1 cellular context compared by ENCODE assay signal in the genomic region with DNA sequence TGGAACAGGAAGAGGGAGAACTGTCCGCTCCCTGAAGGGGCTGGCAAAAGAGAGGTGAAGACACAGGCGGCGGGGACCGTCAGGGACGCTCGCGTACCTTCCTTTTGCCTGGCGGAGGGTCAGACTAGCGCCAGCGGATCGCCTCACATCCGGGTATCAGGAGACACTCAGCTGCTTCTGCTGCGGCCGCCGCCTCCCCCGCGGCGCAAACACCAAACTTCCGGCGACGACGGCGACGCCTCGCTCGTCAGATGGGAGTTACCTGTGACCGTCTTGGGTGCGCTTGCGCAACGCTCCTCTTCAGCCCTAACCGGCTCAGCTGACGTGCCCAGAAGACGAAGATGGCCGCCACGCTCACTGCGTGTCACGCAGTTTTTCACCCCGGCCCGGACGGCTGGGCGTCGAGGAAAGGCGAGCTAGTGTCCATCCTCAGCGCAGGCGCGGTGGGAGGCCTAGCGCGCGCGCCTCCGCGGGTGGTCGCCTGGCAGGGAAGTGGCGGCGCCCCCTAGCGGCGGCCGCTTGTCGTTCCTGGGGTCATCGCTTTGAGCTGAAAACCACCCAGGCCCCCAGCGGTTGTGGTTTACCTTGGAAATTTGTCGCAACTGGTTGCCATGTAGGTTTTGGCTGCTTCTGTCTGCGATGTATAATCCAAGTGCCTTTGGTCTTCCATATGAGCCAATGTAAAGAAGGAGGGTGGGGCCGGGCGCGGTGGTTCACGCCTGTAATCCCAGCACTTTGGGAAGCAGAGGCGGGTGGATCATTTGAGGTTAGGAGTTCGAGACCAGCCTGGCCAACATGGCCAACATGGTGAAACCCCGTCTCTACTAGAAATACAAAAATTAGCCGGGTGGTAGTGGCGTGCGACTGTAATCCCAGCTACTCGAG.
A peak's percentile ranks its signal among the peaks of the same experiment; 100 is the strongest.
TF ChIP-seq lines count a peak whose summit lies in the region.

Gene ESCO1, minus strand, starts transcription at position 179 of the 885 bp plus-strand sequence. CDS start 25,861 bp downstream, outside the sequence.

TF ChIP-seq in IMR-90, 13 proteins besides CTCF, POLR2A, EP300 and RAD21:
- TF ChIP-seq CEBPB (IDR thresholded peaks at IDR 0.05; ENCODE audit: low read depth, low read length) (peak; percentile 100), MAZ (IDR thresholded peaks at IDR 0.05; ENCODE audit: borderline replicate concordance, low read depth, low read length) (peak; percentile 55; the same call in 1 of the 2 replicates), NFE2L2 (IDR thresholded peaks at IDR 0.05; ENCODE audit: low read depth, low read length) (no peak), FOS (IDR thresholded peaks at IDR 0.05; ENCODE audit: low read depth, low read length) (no peak), MAFK (IDR thresholded peaks at IDR 0.05; ENCODE audit: low read depth, low read length) (no peak; the same call in 1 of the 2 replicates), SMC3 (IDR thresholded peaks at IDR 0.05; ENCODE audit: low read depth, low read length) (peak; percentile 41; the same call in 1 of the 2 replicates), BHLHE40 (IDR thresholded peaks at IDR 0.05; ENCODE audit: low read depth, low read length) (no peak; the same call in 1 of the 2 replicates), MXI1 (IDR thresholded peaks at IDR 0.05; ENCODE audit: borderline replicate concordance, low read depth, low read length) (no peak), RFX5 (IDR thresholded peaks at IDR 0.05; ENCODE audit: low read depth, low read length) (peak; percentile 92), RCOR1 (IDR thresholded peaks at IDR 0.05; ENCODE audit: insufficient replicate concordance, low read length) (no peak), CHD1 (IDR thresholded peaks at IDR 0.05; ENCODE audit: low read depth, low read length) (no peak)
- TF ChIP-seq, protein P1, sequence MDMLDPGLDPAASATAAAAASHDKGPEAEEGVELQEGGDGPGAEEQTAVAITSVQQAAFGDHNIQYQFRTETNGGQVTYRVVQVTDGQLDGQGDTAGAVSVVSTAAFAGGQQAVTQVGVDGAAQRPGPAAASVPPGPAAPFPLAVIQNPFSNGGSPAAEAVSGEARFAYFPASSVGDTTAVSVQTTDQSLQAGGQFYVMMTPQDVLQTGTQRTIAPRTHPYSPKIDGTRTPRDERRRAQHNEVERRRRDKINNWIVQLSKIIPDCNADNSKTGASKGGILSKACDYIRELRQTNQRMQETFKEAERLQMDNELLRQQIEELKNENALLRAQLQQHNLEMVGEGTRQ (IDR thresholded peaks at IDR 0.05; ENCODE audit: low read depth, low read length): peak; percentile 49; the same call in 1 of the 2 replicates
- TF ChIP-seq, protein P2, sequence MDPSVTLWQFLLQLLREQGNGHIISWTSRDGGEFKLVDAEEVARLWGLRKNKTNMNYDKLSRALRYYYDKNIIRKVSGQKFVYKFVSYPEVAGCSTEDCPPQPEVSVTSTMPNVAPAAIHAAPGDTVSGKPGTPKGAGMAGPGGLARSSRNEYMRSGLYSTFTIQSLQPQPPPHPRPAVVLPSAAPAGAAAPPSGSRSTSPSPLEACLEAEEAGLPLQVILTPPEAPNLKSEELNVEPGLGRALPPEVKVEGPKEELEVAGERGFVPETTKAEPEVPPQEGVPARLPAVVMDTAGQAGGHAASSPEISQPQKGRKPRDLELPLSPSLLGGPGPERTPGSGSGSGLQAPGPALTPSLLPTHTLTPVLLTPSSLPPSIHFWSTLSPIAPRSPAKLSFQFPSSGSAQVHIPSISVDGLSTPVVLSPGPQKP (IDR thresholded peaks at IDR 0.05; ENCODE audit: borderline replicate concordance, low read depth, low read length): 0 out of 2 replicates have a peak, but pooled peaks have one; percentile 12
